ENCODE assay signal across 24 cellular contexts in genomic region chr4:40186665-40187014, GRCh38. TPM values are rescaled to one million over a fixed set of nuclear protein-coding genes. Genes with fewer than 3 reads are reported as not detected.
A peak's percentile ranks its signal among the peaks of the same experiment; 100 is the strongest.
DNase-seq lines count a peak whose midpoint lies in the region; ATAC-seq and TF ChIP-seq lines count a peak whose summit lies in the region.
"Had no signal": no experiment of that assay in that cellular context is flagged by ENCODE, and none has a peak within 500 bp of the region (broad histone marks: within the 10 kb centered on the region; RNA-seq: fewer than 3 reads in every experiment).

No MANE protein-coding gene starts in this region.

- POLR2A ChIA-PET in RWPE1 (lab: Yijun Ruan, JAX; ENCODE audit: low non-redundant PET): no interaction called here

- no peaks in the 10 kb centered on the region for H3K9me3 Mint-ChIP-seq in activated naive CD8-positive, alpha-beta T cell treated with anti-CD3 and anti-CD28 coated beads, Interleukin-2, amount 50 U/mL, for 24 hours
- no peaks in the 10 kb centered on the region for H3K9me3 Mint-ChIP-seq in activated naive CD8-positive, alpha-beta T cell treated with anti-CD3 and anti-CD28 coated beads for 36 hours
- H3K9me3 Mint-ChIP-seq: activated naive CD8-positive, alpha-beta T cell treated with anti-CD3 and anti-CD28 coated beads, Interleukin-2, amount 10 ng/mL, durations not matched to agents 7 days and 5 days; brain had no signal

- no peaks in the 10 kb centered on the region for H3K27me3 Mint-ChIP-seq in activated naive CD8-positive, alpha-beta T cell treated with anti-CD3 and anti-CD28 coated beads, Interleukin-2, amount 50 U/mL, for 24 hours
- H3K27me3 Mint-ChIP-seq in activated naive CD8-positive, alpha-beta T cell treated with anti-CD3 and anti-CD28 coated beads for 36 hours: no peaks in the 10 kb centered on the region
- H3K27me3 Mint-ChIP-seq: activated naive CD8-positive, alpha-beta T cell treated with anti-CD3 and anti-CD28 coated beads, Interleukin-2, amount 10 ng/mL, durations not matched to agents 7 days and 5 days; brain; naive thymus-derived CD4-positive, alpha-beta T cell had no signal

- CTCF ChIA-PET in RWPE1 (lab: Yijun Ruan, JAX): no interaction called here

- no peaks in the 10 kb centered on the region for H3K27me3 ChIP-seq in foreskin keratinocyte
- H3K27me3 ChIP-seq: colonic mucosa, SJSA1 had no signal

- ATAC-seq in activated naive CD8-positive, alpha-beta T cell treated with anti-CD3 and anti-CD28 coated beads, Interleukin-2, amount 50 U/mL, for 24 hours: no peak
- ATAC-seq in foreskin keratinocyte (peak; percentile 54), HG03139 (IDR thresholded peaks at IDR 0.05; ENCODE audit: unreplicated experiment) (no peak)
- ATAC-seq: activated CD4-positive, CD25-positive, alpha-beta regulatory T cell treated with anti-CD3 and anti-CD28 coated beads, Interleukin-2, amount 50 U/mL, for 24 hours; lower lobe of right lung; naive thymus-derived CD4-positive, alpha-beta T cell had no signal

- no peaks in the 10 kb centered on the region for H3K36me3 Mint-ChIP-seq in activated naive CD8-positive, alpha-beta T cell treated with anti-CD3 and anti-CD28 coated beads, Interleukin-2, amount 50 U/mL, for 24 hours (ENCODE audit: low read depth)
- peaks cover 2% of the 10 kb centered on the region for H3K36me3 Mint-ChIP-seq in activated naive CD8-positive, alpha-beta T cell treated with anti-CD3 and anti-CD28 coated beads for 36 hours
- H3K36me3 Mint-ChIP-seq: brain had no signal

- no peak for TF ChIP-seq CTCF in RWPE1 (conservative IDR thresholded peaks at IDR 0.05; ENCODE audit: low read depth)
- no peak for TF ChIP-seq CTCF in foreskin keratinocyte (conservative IDR thresholded peaks at IDR 0.05)

- peaks cover 74% of the 10 kb centered on the region for H3K4me1 Mint-ChIP-seq in activated naive CD8-positive, alpha-beta T cell treated with anti-CD3 and anti-CD28 coated beads, Interleukin-2, amount 50 U/mL, for 24 hours
- peaks cover 71% of the 10 kb centered on the region for H3K4me1 Mint-ChIP-seq in activated naive CD8-positive, alpha-beta T cell treated with anti-CD3 and anti-CD28 coated beads for 36 hours

- DNase-seq in activated naive CD8-positive, alpha-beta T cell treated with anti-CD3 and anti-CD28 coated beads, Interleukin-2, amount 50 U/mL, for 24 hours: no peak
- no peak for DNase-seq in activated naive CD8-positive, alpha-beta T cell treated with anti-CD3 and anti-CD28 coated beads for 36 hours
- peak; percentile 21 for DNase-seq in RWPE1 (ENCODE audit: low spot score)
- DNase-seq in foreskin keratinocyte: peak; percentile 53 to 76
- DNase-seq in NCI-H1092 (lab: John Stamatoyannopoulos, UW): no peak
- no peak for DNase-seq in CD1c-positive myeloid dendritic cell (ENCODE audit: extremely low spot score)
- DNase-seq in DMS53 treated with DMSO at 0.1 percent for 48 hours (lab: John Stamatoyannopoulos, UW; ENCODE audit: unreplicated experiment): no peak
- DNase-seq: ACHN; activated naive CD8-positive, alpha-beta T cell treated with anti-CD3 and anti-CD28 coated beads, Interleukin-2, amount 10 ng/mL, durations not matched to agents 7 days and 5 days; colonic mucosa; DND-41; hippocampal formation; KG1; lower lobe of right lung; naive thymus-derived CD4-positive, alpha-beta T cell; NCI-H1105; NCI-H2107; sigmoid colon; stimulated activated CD4-positive, alpha-beta T cell treated with anti-CD3 and anti-CD28 coated beads, Interleukin-2, amount 100 ng/mL, for 24 hours; T1000 had no signal

- no peak overlapping the region for H3K4me3 Mint-ChIP-seq in activated naive CD8-positive, alpha-beta T cell treated with anti-CD3 and anti-CD28 coated beads, Interleukin-2, amount 50 U/mL, for 24 hours
- H3K4me3 Mint-ChIP-seq in activated naive CD8-positive, alpha-beta T cell treated with anti-CD3 and anti-CD28 coated beads for 36 hours: no peak overlapping the region
- H3K4me3 Mint-ChIP-seq: activated naive CD8-positive, alpha-beta T cell treated with anti-CD3 and anti-CD28 coated beads, Interleukin-2, amount 10 ng/mL, durations not matched to agents 7 days and 5 days; brain had no signal

- H3K27ac ChIP-seq in RWPE1 (peak overlapping the region; percentile 66), foreskin keratinocyte (peak overlapping the region; percentile 97)
- H3K27ac ChIP-seq: colonic mucosa, lower lobe of right lung, sigmoid colon, SJSA1 had no signal

- H3K4me1 ChIP-seq in foreskin keratinocyte: peaks cover 41% of the 10 kb centered on the region
- H3K4me1 ChIP-seq: colonic mucosa, lower lobe of right lung, sigmoid colon, SJSA1 had no signal

- peak overlapping the region; percentile 29 for H3K27ac Mint-ChIP-seq in activated naive CD8-positive, alpha-beta T cell treated with anti-CD3 and anti-CD28 coated beads, Interleukin-2, amount 50 U/mL, for 24 hours
- H3K27ac Mint-ChIP-seq in activated naive CD8-positive, alpha-beta T cell treated with anti-CD3 and anti-CD28 coated beads for 36 hours: no peak overlapping the region
- H3K27ac Mint-ChIP-seq: activated naive CD8-positive, alpha-beta T cell treated with anti-CD3 and anti-CD28 coated beads, Interleukin-2, amount 10 ng/mL, durations not matched to agents 7 days and 5 days had no signal

RNA-seq across cellular contexts. Expression of gene RHOH, which starts 10.2 kb away (rescaled TPM):
- 100 to 1,000 TPM; 112 to 114 TPM for total RNA-seq in activated naive CD8-positive, alpha-beta T cell treated with anti-CD3 and anti-CD28 coated beads for 36 hours
- not detected in 2 replicates for total RNA-seq in foreskin keratinocyte
- not detected in 2 replicates for polyA plus RNA-seq in foreskin keratinocyte
- total RNA-seq: SJSA1 had no signal

Comparison
In these comparisons a context has a peak if more than half of its experiments do, and no peak if none do; other contexts are left out.
1. DNase-seq: peak in RWPE1 (single experiment) and foreskin keratinocyte (2 of 2); none in activated naive CD8-positive, alpha-beta T cell treated with anti-CD3 and anti-CD28 coated beads, Interleukin-2, amount 50 U/mL, for 24 hours (single experiment), activated naive CD8-positive, alpha-beta T cell treated with anti-CD3 and anti-CD28 coated beads for 36 hours (single experiment), NCI-H1092 (single experiment), CD1c-positive myeloid dendritic cell (single experiment) and DMS53 treated with DMSO at 0.1 percent for 48 hours (single experiment).
2. RNA of gene RHOH, which starts 10.2 kb away (total RNA-seq): 112 to 114 TPM in activated naive CD8-positive, alpha-beta T cell treated with anti-CD3 and anti-CD28 coated beads for 36 hours; not detected in foreskin keratinocyte; every median in the first group is over 100 times any median in the second.